In the genomic region with DNA sequence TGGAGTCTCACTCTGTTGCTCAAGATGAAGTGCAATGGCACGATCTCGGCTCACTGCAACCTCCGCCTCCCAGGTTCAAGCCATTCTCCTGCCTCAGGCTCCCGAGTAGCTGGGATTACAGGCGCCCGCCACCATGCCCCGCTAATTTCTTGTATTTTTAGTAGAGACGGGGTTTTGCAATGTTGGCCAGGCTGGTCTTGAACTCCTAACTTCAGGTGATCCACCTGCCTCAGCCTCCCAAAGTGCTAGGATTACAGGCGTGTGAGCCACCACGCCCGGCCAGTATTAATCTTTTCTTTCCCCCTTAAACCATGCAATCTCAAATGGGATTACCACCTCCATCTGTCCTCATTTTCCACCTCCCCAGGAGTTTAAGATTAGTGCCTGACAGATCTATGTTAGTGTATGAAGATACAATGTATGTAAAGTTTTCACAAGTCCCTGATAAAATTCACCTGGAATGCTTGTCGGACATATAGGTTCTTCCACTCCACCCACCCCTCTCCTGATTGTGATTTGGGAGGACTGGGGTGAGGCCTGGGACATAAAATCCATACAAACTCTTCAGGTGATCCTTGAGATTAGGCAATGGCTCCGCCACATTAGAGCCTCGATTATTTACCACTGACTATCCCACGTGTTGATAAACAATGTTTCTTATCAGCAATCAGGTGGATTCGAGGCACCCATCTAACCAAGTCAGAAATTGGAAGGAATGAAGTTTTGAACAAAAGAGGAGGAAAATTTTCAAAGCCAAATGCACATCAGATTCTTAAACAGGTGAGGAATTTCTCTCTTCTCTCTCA, we compare ENCODE assay signal across 9 cellular contexts. TPM values are rescaled to one million over a fixed set of nuclear protein-coding genes. Genes with fewer than 3 reads are reported as not detected.
DNase-seq lines count a peak whose midpoint lies in the region; ATAC-seq lines count a peak whose summit lies in the region.
"Had no signal": no experiment of that assay in that cellular context is flagged by ENCODE, and none has a peak within 500 bp of the region (broad histone marks: within the 10 kb centered on the region; RNA-seq: fewer than 3 reads in every experiment).

No MANE protein-coding gene starts in this region.

- no peaks in the 10 kb centered on the region for H3K9me3 Mint-ChIP-seq in T-helper 2 cell treated with Interferon-gamma antibody and Interleukin-4, amounts not matched to agents 5 μg/mL and 100 μg/mL, for 36 hours
- H3K9me3 Mint-ChIP-seq in activated naive CD4-positive, alpha-beta T cell treated with anti-CD3 and anti-CD28 coated beads, Interleukin-2, amount 50 U/mL, for 72 hours = no peaks in the 10 kb centered on the region
- no peaks in the 10 kb centered on the region for H3K9me3 Mint-ChIP-seq in immature natural killer cell

- peak overlapping the region; percentile 62 for H3K27ac ChIP-seq in subcutaneous abdominal adipose tissue (ENCODE audit: low read depth, low read length)

- peaks cover 25% of the 10 kb centered on the region for H3K4me1 Mint-ChIP-seq in T-helper 2 cell treated with Interferon-gamma antibody and Interleukin-4, amounts not matched to agents 5 μg/mL and 100 μg/mL, for 36 hours (ENCODE audit: low read depth)
- H3K4me1 Mint-ChIP-seq in immature natural killer cell = peaks cover 40 to 54% of the 10 kb centered on the region in 2 donors

- H3K4me3 Mint-ChIP-seq in T-helper 2 cell treated with Interferon-gamma antibody and Interleukin-4, amounts not matched to agents 5 μg/mL and 100 μg/mL, for 36 hours = peak overlapping the region; percentile 95
- peak overlapping the region; percentile 82 to 93 (median 90) for H3K4me3 Mint-ChIP-seq in immature natural killer cell

- no peaks in the 10 kb centered on the region for H3K27me3 Mint-ChIP-seq in T-helper 2 cell treated with Interferon-gamma antibody and Interleukin-4, amounts not matched to agents 5 μg/mL and 100 μg/mL, for 36 hours (ENCODE audit: low read depth)
- H3K27me3 Mint-ChIP-seq in immature natural killer cell (ENCODE audit: low read depth in 3 of 3) = peaks cover 3 to 9% (median 4%) of the 10 kb centered on the region in 3 donors

- peaks cover 2 to 38% (median 28%) of the 10 kb centered on the region in 5 donors for H3K4me1 ChIP-seq in subcutaneous abdominal adipose tissue (ENCODE audit: control insufficient read depth in 5 of 5, insufficient read depth in 5 of 5, low read length in 5 of 5)

- ATAC-seq in activated naive CD4-positive, alpha-beta T cell treated with anti-CD3 and anti-CD28 coated beads, Interleukin-2, amount 50 U/mL, for 72 hours = no peak
- no peak for ATAC-seq in GM21786 (IDR thresholded peaks at IDR 0.05; ENCODE audit: unreplicated experiment)

- H3K9ac ChIP-seq in subcutaneous abdominal adipose tissue (ENCODE audit: low read length in 5 of 5) = peak overlapping the region; percentile 54 to 93 (median 92)

- peaks cover 1% of the 10 kb centered on the region for H3K36me3 Mint-ChIP-seq in T-helper 2 cell treated with Interferon-gamma antibody and Interleukin-4, amounts not matched to agents 5 μg/mL and 100 μg/mL, for 36 hours (ENCODE audit: low read depth)
- peaks cover 10 to 15% of the 10 kb centered on the region in 2 donors for H3K36me3 Mint-ChIP-seq in activated naive CD4-positive, alpha-beta T cell treated with anti-CD3 and anti-CD28 coated beads, Interleukin-2, amount 50 U/mL, for 72 hours
- H3K36me3 Mint-ChIP-seq in immature natural killer cell = peaks cover 0 to 3% (median 0%) of the 10 kb centered on the region in 3 donors

- H3K36me3 ChIP-seq in subcutaneous abdominal adipose tissue (ENCODE audit: control insufficient read depth in 5 of 5, insufficient read depth in 5 of 5, low read length in 5 of 5) = no peaks in the 10 kb centered on the region

- H3K4me3 ChIP-seq in subcutaneous abdominal adipose tissue (ENCODE audit: low read depth in 1 of 5, low read length in 5 of 5) = peak overlapping the region; percentile 84 to 99 (median 93)

- peak overlapping the region; percentile 95 for H3K27ac Mint-ChIP-seq in T-helper 2 cell treated with Interferon-gamma antibody and Interleukin-4, amounts not matched to agents 5 μg/mL and 100 μg/mL, for 36 hours
- peak overlapping the region; percentile 94 to 97 for H3K27ac Mint-ChIP-seq in activated naive CD4-positive, alpha-beta T cell treated with anti-CD3 and anti-CD28 coated beads, Interleukin-2, amount 50 U/mL, for 72 hours
- H3K27ac Mint-ChIP-seq in immature natural killer cell = peak overlapping the region; percentile 36 to 90 (median 74)

- no peaks in the 10 kb centered on the region for H3K27me3 ChIP-seq in subcutaneous abdominal adipose tissue (ENCODE audit: control insufficient read depth in 5 of 5, insufficient read depth in 4 of 5, low read length in 5 of 5)

- DNase-seq in T-helper 2 cell treated with Interferon-gamma antibody and Interleukin-4, amounts not matched to agents 5 μg/mL and 100 μg/mL, for 36 hours (ENCODE audit: low spot score) = no peak
- DNase-seq in T-helper 2 cell = no peak
- no peak for DNase-seq in activated naive CD4-positive, alpha-beta T cell treated with anti-CD3 and anti-CD28 coated beads, Interleukin-2, amount 50 U/mL, for 72 hours (ENCODE audit: low spot score in 2 of 2)
- no peak for DNase-seq in immature natural killer cell
- DNase-seq in globus pallidus (ENCODE audit: low spot score) = no peak
- DNase-seq in dedifferentiated amniotic fluid mesenchymal stem cell (ENCODE audit: extremely low spot score) = no peak
- DNase-seq: COR-L47 had no signal

- no peaks in the 10 kb centered on the region for H3K9me3 ChIP-seq in subcutaneous abdominal adipose tissue (ENCODE audit: control insufficient read depth in 5 of 5, low read length in 5 of 5)

RNA-seq across cellular contexts. Expression of gene PARL, which starts 1.2 kb away (rescaled TPM):
- total RNA-seq in activated naive CD4-positive, alpha-beta T cell treated with anti-CD3 and anti-CD28 coated beads, Interleukin-2, amount 50 U/mL, for 72 hours = 10 to 100 TPM; 88.7 to 94.2 TPM
- 100 to 1,000 TPM in 2 of 3 donors, 10 to 100 TPM in 1; 82.7 to 180 (median 120) TPM for polyA plus RNA-seq in immature natural killer cell

RNA-seq across cellular contexts. Expression of gene MAP6D1, which starts 58.1 kb away (rescaled TPM):
- total RNA-seq in activated naive CD4-positive, alpha-beta T cell treated with anti-CD3 and anti-CD28 coated beads, Interleukin-2, amount 50 U/mL, for 72 hours = 1 to 10 TPM in 1 of 2 donors, not detected in 1; 1.4 TPM
- not detected for polyA plus RNA-seq in immature natural killer cell
